Comparison of ENCODE assay signal across 19 cellular contexts in genomic region chr17:78738245-78738644, GRCh38. TPM values are rescaled to one million over a fixed set of nuclear protein-coding genes. Genes with fewer than 3 reads are reported as not detected.
DNase-seq lines count a peak whose midpoint lies in the region; ATAC-seq, FAIRE-seq and TF ChIP-seq lines count a peak whose summit lies in the region.
"Had no signal": no experiment of that assay in that cellular context is flagged by ENCODE, and none has a peak within 500 bp of the region (broad histone marks: within the 10 kb centered on the region; RNA-seq: fewer than 3 reads in every experiment).

No MANE protein-coding gene starts in this region.

- DNase-seq in activated naive CD4-positive, alpha-beta T cell treated with anti-CD3 and anti-CD28 coated beads, Interleukin-2, amount 10 ng/mL, durations not matched to agents 7 days and 5 days, result peak; percentile 22
- no peak for DNase-seq in activated naive CD4-positive, alpha-beta T cell treated with anti-CD3 and anti-CD28 coated beads, Interleukin-2, amount 50 U/mL, for 72 hours (ENCODE audit: low spot score in 2 of 2)
- DNase-seq in NCI-H146 treated with DMSO at 0.1 percent for 48 hours (lab: John Stamatoyannopoulos, UW; ENCODE audit: unreplicated experiment), result peak; percentile 42
- no peak for DNase-seq in central memory CD8-positive, alpha-beta T cell (ENCODE audit: low spot score in 2 of 2)
- DNase-seq in small intestine, result peak; percentile 77
- DNase-seq in stimulated activated CD4-positive, alpha-beta T cell treated with anti-CD3 and anti-CD28 coated beads, Interleukin-2, amount 100 ng/mL, for 24 hours, result no peak
- no peak for DNase-seq in mammary epithelial cell
- DNase-seq in lower lobe of right lung, result no peak
- DNase-seq: activated gamma-delta T cell, MG63, NCI-H2171, posterior cingulate gyrus, upper lobe of right lung had no signal

- WGBS in small intestine, 3 donors, result 12 to 63% (median 46%) methylated on average over 6 of the region's 6 CpGs
- 89% methylated on average over 6 of the region's 6 CpGs for WGBS in mammary epithelial cell (ENCODE audit: low coverage, missing lambda C conversion rate)

- H3K79me2 ChIP-seq in mammary epithelial cell (ENCODE audit: insufficient read depth, low read length), result peaks cover 82% of the 10 kb centered on the region

- ATAC-seq in activated naive CD4-positive, alpha-beta T cell treated with anti-CD3 and anti-CD28 coated beads, Interleukin-2, amount 50 U/mL, for 72 hours, result no peak
- ATAC-seq in central memory CD8-positive, alpha-beta T cell (replicated peaks; ENCODE audit: extremely low read depth, poor library complexity, severe bottlenecking), result no peak
- no peak for ATAC-seq in lower lobe of right lung
- ATAC-seq: activated CD4-positive, CD25-positive, alpha-beta regulatory T cell treated with anti-CD3 and anti-CD28 coated beads, Interleukin-2, amount 50 U/mL, for 24 hours; upper lobe of right lung had no signal

- in situ Hi-C loops in mammary epithelial cell (cut with MboI; ENCODE audit: low sequenced_read_pairs in 2 of 2), result no loop called here

- H3K9me3 Mint-ChIP-seq in activated naive CD4-positive, alpha-beta T cell treated with anti-CD3 and anti-CD28 coated beads, Interleukin-2, amount 10 ng/mL, durations not matched to agents 7 days and 5 days, result no peaks in the 10 kb centered on the region
- no peaks in the 10 kb centered on the region for H3K9me3 Mint-ChIP-seq in activated naive CD4-positive, alpha-beta T cell treated with anti-CD3 and anti-CD28 coated beads, Interleukin-2, amount 50 U/mL, for 72 hours
- H3K9me3 Mint-ChIP-seq in central memory CD8-positive, alpha-beta T cell, result no peaks in the 10 kb centered on the region

- H3K36me3 Mint-ChIP-seq in activated naive CD4-positive, alpha-beta T cell treated with anti-CD3 and anti-CD28 coated beads, Interleukin-2, amount 10 ng/mL, durations not matched to agents 7 days and 5 days, result peaks cover 49% of the 10 kb centered on the region
- H3K36me3 Mint-ChIP-seq in activated naive CD4-positive, alpha-beta T cell treated with anti-CD3 and anti-CD28 coated beads, Interleukin-2, amount 50 U/mL, for 72 hours, result peaks cover 0 to 32% of the 10 kb centered on the region in 2 donors
- H3K36me3 Mint-ChIP-seq in central memory CD8-positive, alpha-beta T cell (ENCODE audit: insufficient read depth), result peaks cover 40% of the 10 kb centered on the region

- H3K4me1 ChIP-seq in small intestine (ENCODE audit: control insufficient read depth in 2 of 2, insufficient read depth in 1 of 2, low read depth in 1 of 2, low read length in 1 of 2) (peaks cover 3 to 11% of the 10 kb centered on the region in 2 donors), mammary epithelial cell (ENCODE audit: insufficient read depth, low read length) (peaks cover 25% of the 10 kb centered on the region), lower lobe of right lung (peaks cover 81% of the 10 kb centered on the region)

- H3K4me3 Mint-ChIP-seq in activated naive CD4-positive, alpha-beta T cell treated with anti-CD3 and anti-CD28 coated beads, Interleukin-2, amount 10 ng/mL, durations not matched to agents 7 days and 5 days, result peak overlapping the region; percentile 88
- peak overlapping the region; percentile 85 for H3K4me3 Mint-ChIP-seq in central memory CD8-positive, alpha-beta T cell

- H3K27me3 Mint-ChIP-seq in activated naive CD4-positive, alpha-beta T cell treated with anti-CD3 and anti-CD28 coated beads, Interleukin-2, amount 10 ng/mL, durations not matched to agents 7 days and 5 days, result no peaks in the 10 kb centered on the region
- H3K27me3 Mint-ChIP-seq in central memory CD8-positive, alpha-beta T cell, result no peaks in the 10 kb centered on the region

- H3K4me2 ChIP-seq in mammary epithelial cell (ENCODE audit: insufficient read depth, low read depth, low read length), result no peak overlapping the region

- no peaks in the 10 kb centered on the region for H3K36me3 ChIP-seq in small intestine (ENCODE audit: control insufficient read depth in 2 of 2, insufficient read depth in 2 of 2, low read length in 2 of 2)
- no peaks in the 10 kb centered on the region for H3K36me3 ChIP-seq in mammary epithelial cell (ENCODE audit: insufficient read depth, low read length)
- H3K36me3 ChIP-seq in lower lobe of right lung, result no peaks in the 10 kb centered on the region
- H3K36me3 ChIP-seq: cardiac muscle cell, MG63, upper lobe of right lung had no signal

- intact Hi-C loops in mammary epithelial cell (cut with micrococcal nuclease) (no loop called here), lower lobe of right lung (cut with DNase I) (no loop called here)

- no peak for FAIRE-seq in small intestine (lab: Jason Lieb, UNC)
- FAIRE-seq: endothelial cell of umbilical vein, GM19239, islet of Langerhans had no signal

- dilution Hi-C loops in mammary epithelial cell (cut with HindIII; ENCODE audit: low sequenced_read_pairs), result no loop called here

- H3K4me3 ChIP-seq in small intestine (ENCODE audit: low read depth in 1 of 2, low read length in 2 of 2) (no peak overlapping the region), mammary epithelial cell (replicated peaks in 1 of 3; ENCODE audit: insufficient read depth in 1 of 3, low read depth in 2 of 3, low read length in 3 of 3) (no peak overlapping the region), lower lobe of right lung (no peak overlapping the region)
- H3K4me3 ChIP-seq: cardiac muscle cell, MG63, SK-N-MC, upper lobe of right lung had no signal

- H3K9ac ChIP-seq in mammary epithelial cell (ENCODE audit: insufficient read depth, low read length), result no peak overlapping the region

- H3K27ac ChIP-seq in small intestine (ENCODE audit: low read depth in 1 of 2, low read length in 1 of 2) (peak overlapping the region; percentile 0 to 12), mammary epithelial cell (ENCODE audit: insufficient read depth, low read depth, low read length) (no peak overlapping the region), lower lobe of right lung (no peak overlapping the region)
- H3K27ac ChIP-seq: cardiac muscle cell, upper lobe of right lung had no signal

- no peaks in the 10 kb centered on the region for H3K9me3 ChIP-seq in small intestine (ENCODE audit: control insufficient read depth, low read depth)
- no peaks in the 10 kb centered on the region for H3K9me3 ChIP-seq in mammary epithelial cell (replicated peaks; ENCODE audit: insufficient read depth, low read length)
- no peaks in the 10 kb centered on the region for H3K9me3 ChIP-seq in lower lobe of right lung
- H3K9me3 ChIP-seq: MG63, upper lobe of right lung had no signal

- CTCF ChIA-PET in activated naive CD4-positive, alpha-beta T cell treated with anti-CD3 and anti-CD28 coated beads, Interleukin-2, amount 10 ng/mL, durations not matched to agents 7 days and 5 days (lab: Charles Lee), result interaction anchor here (1.2 to 1.5 kb wide), 2 partner anchors 16 to 37 kb away, joined by 4 to 5 read pairs; no protein-coding TSS in a partner anchor
- CTCF ChIA-PET in mammary epithelial cell (lab: Charles Lee; ENCODE audit: low non-redundant PET), result interaction anchor here (0.5 to 0.9 kb wide), 3 partner anchors 30 to 1260 kb away, joined by 5 to 6 read pairs (median 6); no protein-coding TSS in a partner anchor

- H2AFZ ChIP-seq in mammary epithelial cell (ENCODE audit: low read depth, low read length), result no peak overlapping the region

- H4K20me1 ChIP-seq in mammary epithelial cell (ENCODE audit: insufficient read depth, low read length), result no peaks in the 10 kb centered on the region

- peaks cover 94% of the 10 kb centered on the region for H3K4me1 Mint-ChIP-seq in activated naive CD4-positive, alpha-beta T cell treated with anti-CD3 and anti-CD28 coated beads, Interleukin-2, amount 10 ng/mL, durations not matched to agents 7 days and 5 days
- peaks cover 85% of the 10 kb centered on the region for H3K4me1 Mint-ChIP-seq in central memory CD8-positive, alpha-beta T cell

- BruUV-seq in mammary epithelial cell (replicated peaks; lab: Mats Ljungman, UMichigan), result no TSS peak

- peak overlapping the region; percentile 94 for H3K27ac Mint-ChIP-seq in activated naive CD4-positive, alpha-beta T cell treated with anti-CD3 and anti-CD28 coated beads, Interleukin-2, amount 10 ng/mL, durations not matched to agents 7 days and 5 days
- peak overlapping the region in 1 of 2 donors; percentile 67 for H3K27ac Mint-ChIP-seq in activated naive CD4-positive, alpha-beta T cell treated with anti-CD3 and anti-CD28 coated beads, Interleukin-2, amount 50 U/mL, for 72 hours
- H3K27ac Mint-ChIP-seq in central memory CD8-positive, alpha-beta T cell (ENCODE audit: low read depth), result peak overlapping the region; percentile 93

- H3K27me3 ChIP-seq in small intestine (ENCODE audit: control insufficient read depth in 2 of 2, insufficient read depth in 2 of 2, low read length in 2 of 2) (no peaks in the 10 kb centered on the region), mammary epithelial cell (ENCODE audit: insufficient read depth, low read length) (no peaks in the 10 kb centered on the region), lower lobe of right lung (ENCODE audit: low read depth) (no peaks in the 10 kb centered on the region)
- H3K27me3 ChIP-seq: cardiac muscle cell, MG63, upper lobe of right lung had no signal

- TF ChIP-seq CTCF in mammary epithelial cell (conservative IDR thresholded peaks at IDR 0.05 in 1 of 2, IDR thresholded peaks at IDR 0.05 in 1 of 2; ENCODE audit: extremely low read depth in 1 of 2, insufficient read depth in 1 of 2, low read depth in 1 of 2, low read length in 2 of 2), result no peak
- no peak for TF ChIP-seq CTCF in lower lobe of right lung (IDR thresholded peaks at IDR 0.05)

RNA-seq across cellular contexts. Expression of gene CYTH1, which starts 43.8 kb away (rescaled TPM):
- 100 to 1,000 TPM in 1 of 2 donors, 10 to 100 TPM in 1; 82.6 to 148 TPM for total RNA-seq in activated naive CD4-positive, alpha-beta T cell treated with anti-CD3 and anti-CD28 coated beads, Interleukin-2, amount 50 U/mL, for 72 hours
- polyA plus RNA-seq in small intestine, result 10 to 100 TPM; 37.6 to 46.3 (median 38.6) TPM
- total RNA-seq in mammary epithelial cell, result 10 to 100 TPM; 25.8 to 35.7 TPM
- polyA plus RNA-seq in mammary epithelial cell, result 18.2 TPM
- polyA minus RNA-seq in mammary epithelial cell, result 10.1 TPM
- 110 TPM for total RNA-seq in lower lobe of right lung

Comparison
In these comparisons a context has a peak if more than half of its experiments do, and no peak if none do; other contexts are left out.
1. DNase-seq: peak in activated naive CD4-positive, alpha-beta T cell treated with anti-CD3 and anti-CD28 coated beads, Interleukin-2, amount 10 ng/mL, durations not matched to agents 7 days and 5 days (single experiment), NCI-H146 treated with DMSO at 0.1 percent for 48 hours (single experiment) and small intestine (single experiment); none in activated naive CD4-positive, alpha-beta T cell treated with anti-CD3 and anti-CD28 coated beads, Interleukin-2, amount 50 U/mL, for 72 hours (0 of 2), central memory CD8-positive, alpha-beta T cell (0 of 2), stimulated activated CD4-positive, alpha-beta T cell treated with anti-CD3 and anti-CD28 coated beads, Interleukin-2, amount 100 ng/mL, for 24 hours (0 of 2), mammary epithelial cell (single experiment) and lower lobe of right lung (single experiment).
2. H3K27ac ChIP-seq: peak in small intestine (2 of 2); none in mammary epithelial cell (single experiment) and lower lobe of right lung (single experiment).